ENCODE assay signal across 7 cellular contexts in the genomic region with DNA sequence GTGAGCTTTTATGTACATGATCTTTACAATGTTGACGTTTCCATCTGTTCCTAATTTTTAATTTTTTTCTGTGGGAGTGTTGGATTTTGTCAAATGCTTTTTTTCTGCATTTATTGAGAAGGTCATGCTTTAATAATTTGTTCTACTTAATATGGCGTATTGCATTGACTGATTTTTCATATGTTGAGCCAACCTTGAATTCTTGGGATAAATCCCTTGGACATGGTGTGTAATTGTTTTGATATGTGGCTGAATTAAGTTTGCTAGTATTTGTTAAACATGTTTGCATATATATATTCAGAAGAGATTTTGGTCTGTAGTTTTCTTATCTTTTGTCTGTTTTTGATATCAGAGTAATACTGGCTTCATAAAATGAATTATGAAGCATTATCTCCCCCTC.
"Had no signal": no experiment of that assay in that cellular context is flagged by ENCODE, and none has a peak within 500 bp of the region (broad histone marks: within the 10 kb centered on the region; RNA-seq: fewer than 3 reads in every experiment).

No MANE protein-coding gene starts in this region.

- FAIRE-seq: HepG2, HTR-8/SVneo had no signal

- H3K27ac ChIP-seq: HL-60, KMS-11 had no signal

- ATAC-seq: HepG2 had no signal

- H3K4me2 ChIP-seq: KMS-11 had no signal

- H3K9ac ChIP-seq: KMS-11 had no signal

- DNase-seq: IMR-90, KBM-7, KG1 had no signal
